ENCODE assay signal across 30 cellular contexts in genomic region chr10:58608356-58608755, GRCh38.
DNase-seq lines count a peak whose midpoint lies in the region; ATAC-seq and TF ChIP-seq lines count a peak whose summit lies in the region.
"Had no signal": no experiment of that assay in that cellular context is flagged by ENCODE, and none has a peak within 500 bp of the region (broad histone marks: within the 10 kb centered on the region; RNA-seq: fewer than 3 reads in every experiment).

No MANE protein-coding gene starts in this region.

- no peak overlapping the region for H3K4me3 Mint-ChIP-seq in stimulated activated naive B cell treated with anti-CD40 and anti-IgM and Interleukin-4, amounts not matched to agents 10 μg/mL and 1 μg/mL and 100 μg/mL, for 72 hours
- H3K4me3 Mint-ChIP-seq in activated naive CD4-positive, alpha-beta T cell treated with anti-CD3 and anti-CD28 coated beads for 36 hours, result no peak overlapping the region
- H3K4me3 Mint-ChIP-seq: activated CD4-positive, alpha-beta T cell treated with anti-CD3 and anti-CD28 coated beads, Interleukin-2, amount 10 ng/mL, durations not matched to agents 24 days and 14 days; activated naive CD8-positive, alpha-beta T cell treated with anti-CD3 and anti-CD28 coated beads, Interleukin-2, amount 50 U/mL, for 24 hours; activated T-cell treated with anti-CD3 and anti-CD28 coated beads, Interleukin-2, amount 50 U/mL, for 24 hours; naive thymus-derived CD8-positive, alpha-beta T cell; stimulated activated memory B cell treated with anti-CD40 and anti-IgM and Interleukin-4, amounts not matched to agents 10 μg/mL and 1 μg/mL and 100 μg/mL, for 72 hours; T-cell; type B pancreatic cell; WTC11 had no signal

- ATAC-seq in stimulated activated naive B cell treated with anti-CD40 and anti-IgM and Interleukin-4, amounts not matched to agents 10 μg/mL and 1 μg/mL and 100 μg/mL, for 72 hours (replicated peaks), result no peak
- ATAC-seq in HG03378 (IDR thresholded peaks at IDR 0.05; ENCODE audit: unreplicated experiment), result no peak
- ATAC-seq: activated naive CD8-positive, alpha-beta T cell treated with anti-CD3 and anti-CD28 coated beads, Interleukin-2, amount 50 U/mL, for 24 hours; body of pancreas; lower lobe of right lung; naive thymus-derived CD8-positive, alpha-beta T cell; stimulated activated memory B cell treated with anti-CD40 and anti-IgM and Interleukin-4, amounts not matched to agents 10 μg/mL and 1 μg/mL and 100 μg/mL, for 72 hours; T-cell; WTC11 had no signal

- no peaks in the 10 kb centered on the region for H3K27me3 Mint-ChIP-seq in stimulated activated naive B cell treated with anti-CD40 and anti-IgM and Interleukin-4, amounts not matched to agents 10 μg/mL and 1 μg/mL and 100 μg/mL, for 72 hours
- H3K27me3 Mint-ChIP-seq in activated naive CD4-positive, alpha-beta T cell treated with anti-CD3 and anti-CD28 coated beads for 36 hours (ENCODE audit: low read depth), result peaks cover 3% of the 10 kb centered on the region
- H3K27me3 Mint-ChIP-seq: activated CD4-positive, alpha-beta T cell treated with anti-CD3 and anti-CD28 coated beads, Interleukin-2, amount 10 ng/mL, durations not matched to agents 24 days and 14 days; activated naive CD8-positive, alpha-beta T cell treated with anti-CD3 and anti-CD28 coated beads, Interleukin-2, amount 50 U/mL, for 24 hours; activated T-cell treated with anti-CD3 and anti-CD28 coated beads, Interleukin-2, amount 50 U/mL, for 24 hours; stimulated activated memory B cell treated with anti-CD40 and anti-IgM and Interleukin-4, amounts not matched to agents 10 μg/mL and 1 μg/mL and 100 μg/mL, for 72 hours; type B pancreatic cell had no signal

- H3K4me1 Mint-ChIP-seq in stimulated activated naive B cell treated with anti-CD40 and anti-IgM and Interleukin-4, amounts not matched to agents 10 μg/mL and 1 μg/mL and 100 μg/mL, for 72 hours, result no peaks in the 10 kb centered on the region
- no peaks in the 10 kb centered on the region for H3K4me1 Mint-ChIP-seq in activated naive CD4-positive, alpha-beta T cell treated with anti-CD3 and anti-CD28 coated beads for 36 hours (ENCODE audit: low read depth)
- H3K4me1 Mint-ChIP-seq: activated CD4-positive, alpha-beta T cell treated with anti-CD3 and anti-CD28 coated beads, Interleukin-2, amount 10 ng/mL, durations not matched to agents 24 days and 14 days; activated naive CD8-positive, alpha-beta T cell treated with anti-CD3 and anti-CD28 coated beads, Interleukin-2, amount 50 U/mL, for 24 hours; naive thymus-derived CD8-positive, alpha-beta T cell; stimulated activated memory B cell treated with anti-CD40 and anti-IgM and Interleukin-4, amounts not matched to agents 10 μg/mL and 1 μg/mL and 100 μg/mL, for 72 hours; T-cell; WTC11 had no signal

- no peaks in the 10 kb centered on the region for H3K36me3 Mint-ChIP-seq in stimulated activated naive B cell treated with anti-CD40 and anti-IgM and Interleukin-4, amounts not matched to agents 10 μg/mL and 1 μg/mL and 100 μg/mL, for 72 hours
- H3K36me3 Mint-ChIP-seq in activated naive CD4-positive, alpha-beta T cell treated with anti-CD3 and anti-CD28 coated beads for 36 hours (ENCODE audit: low read depth), result no peaks in the 10 kb centered on the region
- H3K36me3 Mint-ChIP-seq: naive thymus-derived CD8-positive, alpha-beta T cell; stimulated activated memory B cell treated with anti-CD40 and anti-IgM and Interleukin-4, amounts not matched to agents 10 μg/mL and 1 μg/mL and 100 μg/mL, for 72 hours; T-cell; WTC11 had no signal

- intact Hi-C loops in activated naive CD4-positive, alpha-beta T cell treated with anti-CD3 and anti-CD28 coated beads for 36 hours (cut with micrococcal nuclease), result no loop called here

- DNase-seq in ELR (ENCODE audit: low read depth), result peak; percentile 5
- DNase-seq in astrocyte of the spinal cord (ENCODE audit: low read depth, low spot score), result peak; percentile 16
- peak; percentile 20 to 58 for DNase-seq in foreskin fibroblast
- DNase-seq in renal cortical epithelial cell (ENCODE audit: low read depth), result peak; percentile 75
- no peak for DNase-seq in NOMO-1 treated with dmso at 0.1 percent for 144 hours (lab: John Stamatoyannopoulos, UW; ENCODE audit: unreplicated experiment)
- DNase-seq in stimulated activated naive B cell treated with anti-CD40 and anti-IgM and Interleukin-4, amounts not matched to agents 10 μg/mL and 1 μg/mL and 100 μg/mL, for 72 hours, result no peak
- DNase-seq in activated naive CD4-positive, alpha-beta T cell treated with anti-CD3 and anti-CD28 coated beads for 36 hours, result no peak
- DNase-seq: activated CD4-positive, alpha-beta T cell treated with anti-CD3 and anti-CD28 coated beads, Interleukin-2, amount 10 ng/mL, durations not matched to agents 24 days and 14 days; activated naive CD8-positive, alpha-beta T cell treated with anti-CD3 and anti-CD28 coated beads, Interleukin-2, amount 50 U/mL, for 24 hours; activated T-cell treated with anti-CD3 and anti-CD28 coated beads, Interleukin-2, amount 50 U/mL, for 24 hours; body of pancreas; COR-L47; DMS79 treated with DMSO at 0.1 percent for 48 hours; GOT3; head of caudate nucleus; Karpas-422; lower lobe of right lung; naive thymus-derived CD8-positive, alpha-beta T cell; NCI-H1436 treated with DMSO at 0.1 percent for 48 hours; NCI-H2081 treated with DMSO at 0.1 percent for 48 hours; NCI-H2227 treated with DMSO at 0.1 percent for 48 hours; NCI-H526; nucleus accumbens; substantia nigra; T-cell had no signal

- in situ Hi-C loops in astrocyte of the spinal cord (cut with HindIII; ENCODE audit: low sequenced_read_pairs), result no loop called here

- peaks cover 0 to 3% of the 10 kb centered on the region in 2 donors for H3K9me3 Mint-ChIP-seq in stimulated activated naive B cell treated with anti-CD40 and anti-IgM and Interleukin-4, amounts not matched to agents 10 μg/mL and 1 μg/mL and 100 μg/mL, for 72 hours
- H3K9me3 Mint-ChIP-seq in activated naive CD4-positive, alpha-beta T cell treated with anti-CD3 and anti-CD28 coated beads for 36 hours, result no peaks in the 10 kb centered on the region
- H3K9me3 Mint-ChIP-seq: activated CD4-positive, alpha-beta T cell treated with anti-CD3 and anti-CD28 coated beads, Interleukin-2, amount 10 ng/mL, durations not matched to agents 24 days and 14 days; activated naive CD8-positive, alpha-beta T cell treated with anti-CD3 and anti-CD28 coated beads, Interleukin-2, amount 50 U/mL, for 24 hours; activated T-cell treated with anti-CD3 and anti-CD28 coated beads, Interleukin-2, amount 50 U/mL, for 24 hours; type B pancreatic cell had no signal

- TF ChIP-seq CTCF in astrocyte of the spinal cord (IDR thresholded peaks at IDR 0.05; ENCODE audit: low read depth, low read length), result no peak
- no peak for TF ChIP-seq CTCF in foreskin fibroblast (IDR thresholded peaks at IDR 0.05; ENCODE audit: low read depth, low read length)

- CTCF ChIA-PET in activated naive CD4-positive, alpha-beta T cell treated with anti-CD3 and anti-CD28 coated beads for 36 hours (lab: Charles Lee), result no interaction called here

- H3K27ac Mint-ChIP-seq in stimulated activated naive B cell treated with anti-CD40 and anti-IgM and Interleukin-4, amounts not matched to agents 10 μg/mL and 1 μg/mL and 100 μg/mL, for 72 hours, result no peak overlapping the region
- H3K27ac Mint-ChIP-seq in activated naive CD4-positive, alpha-beta T cell treated with anti-CD3 and anti-CD28 coated beads for 36 hours, result no peak overlapping the region
- H3K27ac Mint-ChIP-seq: activated CD4-positive, alpha-beta T cell treated with anti-CD3 and anti-CD28 coated beads, Interleukin-2, amount 10 ng/mL, durations not matched to agents 24 days and 14 days; activated naive CD8-positive, alpha-beta T cell treated with anti-CD3 and anti-CD28 coated beads, Interleukin-2, amount 50 U/mL, for 24 hours; activated T-cell treated with anti-CD3 and anti-CD28 coated beads, Interleukin-2, amount 50 U/mL, for 24 hours; naive thymus-derived CD8-positive, alpha-beta T cell; stimulated activated memory B cell treated with anti-CD40 and anti-IgM and Interleukin-4, amounts not matched to agents 10 μg/mL and 1 μg/mL and 100 μg/mL, for 72 hours; T-cell; type B pancreatic cell; WTC11 had no signal

- no peak overlapping the region for H3K4me3 ChIP-seq in astrocyte of the spinal cord (ENCODE audit: low read depth, low read length)
- no peak overlapping the region for H3K4me3 ChIP-seq in foreskin fibroblast (ENCODE audit: low read depth in 1 of 2, low read length in 2 of 2)
- H3K4me3 ChIP-seq: body of pancreas, lower lobe of right lung, skin epidermis had no signal

Comparison
In these comparisons a context has a peak if more than half of its experiments do, and no peak if none do; other contexts are left out.
1. DNase-seq: peak in ELR (single experiment), astrocyte of the spinal cord (single experiment), foreskin fibroblast (2 of 2) and renal cortical epithelial cell (single experiment); none in NOMO-1 treated with dmso at 0.1 percent for 144 hours (single experiment), stimulated activated naive B cell treated with anti-CD40 and anti-IgM and Interleukin-4, amounts not matched to agents 10 μg/mL and 1 μg/mL and 100 μg/mL, for 72 hours (single experiment) and activated naive CD4-positive, alpha-beta T cell treated with anti-CD3 and anti-CD28 coated beads for 36 hours (single experiment).